20 cellular contexts compared by ENCODE assay signal in the genomic region with DNA sequence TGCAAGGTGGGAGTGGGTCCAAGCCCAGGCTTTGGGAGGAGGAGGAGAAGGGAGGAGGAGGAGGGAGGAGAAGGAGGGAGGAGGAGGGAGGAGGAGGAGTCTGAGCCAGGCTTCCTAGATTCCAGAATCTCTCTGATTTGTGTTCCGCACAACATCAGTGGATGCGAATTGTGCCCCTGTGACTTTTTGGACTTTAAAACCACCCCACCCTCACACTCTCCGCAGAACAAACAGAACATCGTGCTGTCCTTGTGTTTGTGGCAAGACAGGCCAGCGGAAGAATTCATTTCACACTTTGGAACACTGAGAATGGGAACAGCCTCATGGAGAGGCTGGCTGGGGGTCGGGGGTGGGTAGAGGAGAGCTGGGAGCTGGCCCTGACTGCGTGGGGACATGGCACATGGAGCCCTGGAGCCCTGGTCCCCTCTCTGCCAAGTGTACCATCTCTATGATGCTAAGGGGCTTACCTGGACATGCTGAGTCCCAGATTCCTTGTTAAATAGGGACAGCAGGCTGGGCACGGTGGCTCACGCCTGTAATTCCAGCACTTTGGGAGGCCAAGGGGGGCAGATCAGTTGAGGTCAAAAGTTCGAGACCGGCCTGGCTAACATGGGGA. TPM values are rescaled to one million over a fixed set of nuclear protein-coding genes. Genes with fewer than 3 reads are reported as not detected.
DNase-seq lines count a peak whose midpoint lies in the region; ATAC-seq and TF ChIP-seq lines count a peak whose summit lies in the region.
"Had no signal": no experiment of that assay in that cellular context is flagged by ENCODE, and none has a peak within 500 bp of the region (broad histone marks: within the 10 kb centered on the region; RNA-seq: fewer than 3 reads in every experiment).

No MANE protein-coding gene starts in this region.

- intact Hi-C loops in heart right ventricle (cut with DNase I): no loop called here
- intact Hi-C loops in left colon (cut with DNase I, micrococcal nuclease): no loop called here
- intact Hi-C loops in mucosa of descending colon (cut with DNase I, micrococcal nuclease): no loop called here
- intact Hi-C loops in vagina (cut with DNase I): no loop called here

- TF ChIP-seq EP300 in gastroesophageal sphincter (IDR thresholded peaks at IDR 0.05): no peak

- no peak overlapping the region for H3K4me3 Mint-ChIP-seq in naive thymus-derived CD8-positive, alpha-beta T cell

- no peaks in the 10 kb centered on the region for H3K4me1 Mint-ChIP-seq in naive thymus-derived CD8-positive, alpha-beta T cell

- peaks cover 0 to 23% (median 11%) of the 10 kb centered on the region in 9 donors for H3K9me3 Mint-ChIP-seq in naive thymus-derived CD8-positive, alpha-beta T cell

- H3K27me3 ChIP-seq in right atrium auricular region: no peaks in the 10 kb centered on the region
- peaks cover 0 to 61% (median 47%) of the 10 kb centered on the region in 7 donors for H3K27me3 ChIP-seq in heart right ventricle
- H3K27me3 ChIP-seq in vagina: no peaks in the 10 kb centered on the region
- peaks cover 43% of the 10 kb centered on the region for H3K27me3 ChIP-seq in gastroesophageal sphincter

- H3K9me3 ChIP-seq in right atrium auricular region: peaks cover 0 to 8% of the 10 kb centered on the region in 2 donors
- H3K9me3 ChIP-seq in heart right ventricle: peaks cover 0 to 10% (median 0%) of the 10 kb centered on the region in 11 donors
- peaks cover 6% of the 10 kb centered on the region for H3K9me3 ChIP-seq in mucosa of descending colon
- H3K9me3 ChIP-seq in vagina: no peaks in the 10 kb centered on the region
- peaks cover 0 to 18% (median 0%) of the 10 kb centered on the region in 3 donors for H3K9me3 ChIP-seq in gastroesophageal sphincter

- H3K4me1 ChIP-seq in right atrium auricular region (no peaks in the 10 kb centered on the region), heart right ventricle (no peaks in the 10 kb centered on the region), mucosa of descending colon (ENCODE audit: low read depth) (peaks cover 13% of the 10 kb centered on the region), vagina (no peaks in the 10 kb centered on the region), gastroesophageal sphincter (no peaks in the 10 kb centered on the region)

- DNase-seq in right atrium auricular region (ENCODE audit: low spot score) (peak; percentile 43), heart right ventricle (no peak), left colon (no peak), mucosa of descending colon (no peak), vagina (ENCODE audit: extremely low spot score in 2 of 2) (peak; percentile 56 to 67)
- no peak for DNase-seq in naive thymus-derived CD8-positive, alpha-beta T cell
- DNase-seq: C1 segment of cervical spinal cord, DMS 273 treated with DMSO at 0.1 percent for 48 hours, HFFc6, Kasumi-1, MM.1S, NCI-H1105, NCI-H1694 treated with DMSO at 0.1 percent for 48 hours, NCI-H2107, NCI-H226, NCI-H524 treated with DMSO at 0.1 percent for 48 hours, SHP77 had no signal

- no peak overlapping the region for H3K27ac Mint-ChIP-seq in naive thymus-derived CD8-positive, alpha-beta T cell
- H3K27ac Mint-ChIP-seq: HFFc6 had no signal

- WGBS in heart right ventricle, 2 donors: 78 to 80% methylated on average over 11 of the region's 11 CpGs
- 67 to 70% methylated on average over 3 of the region's 11 CpGs for WGBS in gastroesophageal sphincter (ENCODE audit: low coverage in 1 of 2), 2 donors

- TF ChIP-seq CTCF in right atrium auricular region (IDR thresholded peaks at IDR 0.05) (no peak), heart right ventricle (IDR thresholded peaks at IDR 0.05) (no peak), mucosa of descending colon (IDR thresholded peaks at IDR 0.05) (no peak), vagina (IDR thresholded peaks at IDR 0.05) (no peak), gastroesophageal sphincter (IDR thresholded peaks at IDR 0.05) (no peak)

- POLR2A ChIA-PET in naive thymus-derived CD8-positive, alpha-beta T cell (lab: Charles Lee): no interaction called here

- H3K36me3 Mint-ChIP-seq in naive thymus-derived CD8-positive, alpha-beta T cell: peaks cover 0 to 10% (median 2%) of the 10 kb centered on the region in 3 donors

- H3K27ac ChIP-seq in right atrium auricular region: no peak overlapping the region
- no peak overlapping the region for H3K27ac ChIP-seq in heart right ventricle
- no peak overlapping the region for H3K27ac ChIP-seq in vagina
- no peak overlapping the region for H3K27ac ChIP-seq in gastroesophageal sphincter

- H3K4me3 ChIP-seq in right atrium auricular region: no peak overlapping the region
- no peak overlapping the region for H3K4me3 ChIP-seq in heart right ventricle
- H3K4me3 ChIP-seq in mucosa of descending colon: no peak overlapping the region
- no peak overlapping the region for H3K4me3 ChIP-seq in vagina
- H3K4me3 ChIP-seq in gastroesophageal sphincter: no peak overlapping the region

- H3K36me3 ChIP-seq in right atrium auricular region (no peaks in the 10 kb centered on the region), heart right ventricle (no peaks in the 10 kb centered on the region), mucosa of descending colon (ENCODE audit: low read depth) (no peaks in the 10 kb centered on the region), vagina (no peaks in the 10 kb centered on the region), gastroesophageal sphincter (no peaks in the 10 kb centered on the region)

- ATAC-seq in heart right ventricle: no peak
- ATAC-seq in left colon: peak; percentile 46
- ATAC-seq in mucosa of descending colon: peak; percentile 32
- ATAC-seq in gastroesophageal sphincter: no peak
- no peak for ATAC-seq in GM18873 (IDR thresholded peaks at IDR 0.05; ENCODE audit: low FRiP score, unreplicated experiment)
- no peak for ATAC-seq in naive thymus-derived CD8-positive, alpha-beta T cell

- no peak for TF ChIP-seq POLR2A in vagina (IDR thresholded peaks at IDR 0.05)
- TF ChIP-seq POLR2A in gastroesophageal sphincter (IDR thresholded peaks at IDR 0.05): no peak

- H3K27me3 Mint-ChIP-seq in naive thymus-derived CD8-positive, alpha-beta T cell: peaks cover 5 to 26% (median 22%) of the 10 kb centered on the region in 5 donors

RNA-seq across cellular contexts. Expression of gene SHANK2, which starts 16.4 kb away (rescaled TPM):
- total RNA-seq in right atrium auricular region (under 1 TPM; 0.07 to 0.35 TPM), heart right ventricle (under 1 TPM in 8 of 10 donors, not detected in 2; 0.06 to 0.71 (median 0.56) TPM), left colon (10 to 100 TPM; 28.6 to 43.0 TPM), mucosa of descending colon (10 to 100 TPM; 25.8 to 58.0 (median 38.7) TPM), vagina (11.0 TPM), gastroesophageal sphincter (10 to 100 TPM in 3 of 4 donors, 1 to 10 TPM in 1; 1.6 to 14.5 (median 13.8) TPM)
- polyA plus RNA-seq in heart right ventricle: under 1 TPM; under 0.01 to 0.07 TPM
- not detected for total RNA-seq in naive thymus-derived CD8-positive, alpha-beta T cell
- polyA plus RNA-seq in naive thymus-derived CD8-positive, alpha-beta T cell: not detected
- total RNA-seq: H4 had no signal

Comparison
In these comparisons a context has a peak if more than half of its experiments do, and no peak if none do; other contexts are left out.
1. DNase-seq: peak in right atrium auricular region (single experiment) and vagina (2 of 2); none in heart right ventricle (0 of 2), left colon (0 of 2), mucosa of descending colon (0 of 3) and naive thymus-derived CD8-positive, alpha-beta T cell (0 of 10).
2. ATAC-seq: peak in left colon (single experiment) and mucosa of descending colon (single experiment); none in heart right ventricle (0 of 8), gastroesophageal sphincter (single experiment), GM18873 (single experiment) and naive thymus-derived CD8-positive, alpha-beta T cell (0 of 2).